1 cellular context compared by ENCODE assay signal in the genomic region with DNA sequence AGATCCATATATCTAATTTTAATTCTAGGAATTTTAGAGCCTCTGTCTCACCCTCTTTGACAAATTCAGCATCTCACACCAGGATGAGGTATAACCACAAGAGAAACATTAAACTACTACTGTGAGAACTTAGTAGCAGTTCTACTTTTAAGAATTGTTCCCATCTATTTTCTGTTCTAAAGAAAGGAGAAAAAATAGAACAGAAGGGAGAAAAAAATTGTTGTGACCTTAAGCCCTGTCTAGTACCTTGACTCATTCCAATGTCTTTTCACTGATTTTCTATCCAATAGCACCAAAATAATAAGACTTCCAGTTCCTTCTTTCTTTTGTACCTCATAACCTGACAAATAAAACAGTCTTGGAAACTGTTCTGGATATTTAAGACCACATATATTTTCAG.
TF ChIP-seq lines count a peak whose summit lies in the region.

No MANE protein-coding gene starts in this region.

TF ChIP-seq in SK-N-SH, 30 proteins besides CTCF, POLR2A, EP300 and RAD21:
- TF ChIP-seq, protein P1, sequence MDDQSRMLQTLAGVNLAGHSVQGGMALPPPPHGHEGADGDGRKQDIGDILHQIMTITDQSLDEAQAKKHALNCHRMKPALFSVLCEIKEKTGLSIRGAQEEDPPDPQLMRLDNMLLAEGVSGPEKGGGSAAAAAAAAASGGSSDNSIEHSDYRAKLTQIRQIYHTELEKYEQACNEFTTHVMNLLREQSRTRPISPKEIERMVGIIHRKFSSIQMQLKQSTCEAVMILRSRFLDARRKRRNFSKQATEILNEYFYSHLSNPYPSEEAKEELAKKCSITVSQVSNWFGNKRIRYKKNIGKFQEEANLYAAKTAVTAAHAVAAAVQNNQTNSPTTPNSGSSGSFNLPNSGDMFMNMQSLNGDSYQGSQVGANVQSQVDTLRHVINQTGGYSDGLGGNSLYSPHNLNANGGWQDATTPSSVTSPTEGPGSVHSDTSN (IDR thresholded peaks at IDR 0.05), result no peak
- TF ChIP-seq NRF1 (IDR thresholded peaks at IDR 0.05; ENCODE audit: low read depth, low read length), result no peak
